18 cellular contexts compared by ENCODE assay signal in genomic region chr2:159438284-159438683, GRCh38.
"Had no signal": no experiment of that assay in that cellular context is flagged by ENCODE, and none has a peak within 500 bp of the region (broad histone marks: within the 10 kb centered on the region; RNA-seq: fewer than 3 reads in every experiment).

No MANE protein-coding gene starts in this region.

- ATAC-seq: activated CD4-positive, CD25-positive, alpha-beta regulatory T cell treated with anti-CD3 and anti-CD28 coated beads, Interleukin-2, amount 50 U/mL, for 24 hours; activated CD8-positive, alpha-beta T cell treated with anti-CD3 and anti-CD28 coated beads, Interleukin-2, amount 10 ng/mL, durations not matched to agents 7 days and 5 days had no signal

- DNase-seq: activated CD4-positive, alpha-beta T cell treated with anti-CD3 and anti-CD28 coated beads for 4 hours; activated CD4-positive, alpha-beta T cell treated with anti-CD3 and anti-CD28 coated beads, Interleukin-2, amount 50 U/mL, for 4 hours; activated CD8-positive, alpha-beta memory T cell treated with anti-CD3 and anti-CD28 coated beads, Interleukin-2, amount 50 U/mL, for 48 hours; activated CD8-positive, alpha-beta T cell treated with anti-CD3 and anti-CD28 coated beads, Interleukin-2, amount 10 ng/mL, durations not matched to agents 7 days and 5 days; activated effector memory CD4-positive, alpha-beta T cell treated with Interleukin-2 at 50 U/mL for 16 hours; activated naive CD4-positive, alpha-beta T cell; activated T-cell treated with anti-CD3 and anti-CD28 coated beads, Interleukin-2, amount 50 U/mL, for 24 hours; aorta; cerebellar nuclear complex; MM.1S; NCI-H1105 treated with DMSO at 0.1 percent for 48 hours; NCI-H1436 treated with DMSO at 0.1 percent for 48 hours; NCI-H187; NCI-H2081 treated with DMSO at 0.1 percent for 48 hours; NCI-H446; NCI-H524; SHP77 treated with DMSO at 0.1 percent for 48 hours had no signal
